8 cellular contexts compared by ENCODE assay signal in the genomic region with DNA sequence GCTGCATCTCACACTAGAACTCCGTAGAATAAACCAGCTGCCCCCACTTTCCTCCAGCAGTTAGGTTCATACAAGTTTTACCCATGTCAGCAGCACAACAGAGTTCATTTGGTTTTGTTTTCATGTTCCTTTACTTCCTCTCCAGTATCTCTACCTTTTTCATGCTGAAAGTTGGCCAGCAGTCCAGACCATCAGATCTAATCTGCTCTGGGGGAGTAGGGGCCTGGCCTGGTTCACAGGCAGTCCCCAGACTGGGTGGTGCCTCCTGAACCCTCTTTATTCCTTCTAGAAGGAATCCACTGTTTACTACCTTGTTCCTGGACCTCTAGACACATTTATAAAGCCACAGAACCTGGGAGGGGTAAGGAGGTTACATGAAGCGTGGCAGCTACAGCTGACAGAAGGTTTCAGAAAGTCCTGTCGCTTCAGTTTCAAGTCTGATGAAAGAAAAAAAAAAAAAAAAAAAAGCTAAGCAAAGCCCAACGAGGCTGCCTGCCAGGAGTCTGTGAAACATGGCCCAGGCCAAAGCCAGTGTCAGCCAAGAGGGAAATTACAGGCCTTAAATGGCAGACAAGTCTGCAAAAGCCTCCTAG.
DNase-seq lines count a peak whose midpoint lies in the region; ATAC-seq and TF ChIP-seq lines count a peak whose summit lies in the region.

No MANE protein-coding gene starts in this region.

- no peaks in the 10 kb centered on the region for H3K9me3 ChIP-seq in CD8-positive, alpha-beta T cell (ENCODE audit: low read length)

- peak overlapping the region; percentile 97 for H3K27ac Mint-ChIP-seq in CD8-positive, alpha-beta T cell
- H3K27ac Mint-ChIP-seq in activated CD8-positive, alpha-beta T cell treated with anti-CD3 and anti-CD28 coated beads, Interleukin-2, amount 10 ng/mL, durations not matched to agents 7 days and 5 days, result peak overlapping the region; percentile 99

- no peaks in the 10 kb centered on the region for H3K27me3 Mint-ChIP-seq in CD8-positive, alpha-beta T cell (ENCODE audit: low read depth)
- H3K27me3 Mint-ChIP-seq in activated CD8-positive, alpha-beta T cell treated with anti-CD3 and anti-CD28 coated beads, Interleukin-2, amount 10 ng/mL, durations not matched to agents 7 days and 5 days (ENCODE audit: low read depth), result peaks cover 3% of the 10 kb centered on the region

- no peaks in the 10 kb centered on the region for H3K36me3 ChIP-seq in CD8-positive, alpha-beta T cell (ENCODE audit: insufficient read depth, low read length)

- POLR2A ChIA-PET in CD8-positive, alpha-beta T cell (lab: Charles Lee), result interaction anchor here (0.6 to 1.8 kb wide), 4 partner anchors 11 to 186 kb away, joined by 3 to 8 read pairs (median 4); no protein-coding TSS in a partner anchor
- POLR2A ChIA-PET in activated CD8-positive, alpha-beta T cell treated with anti-CD3 and anti-CD28 coated beads, Interleukin-2, amount 10 ng/mL, durations not matched to agents 7 days and 5 days (lab: Charles Lee), result interaction anchor here (0.6 to 2.4 kb wide), 6 partner anchors 8 to 187 kb away, joined by 3 to 10 read pairs (median 3); a partner anchor contains a TSS

- no peaks in the 10 kb centered on the region for H3K9me3 Mint-ChIP-seq in CD8-positive, alpha-beta T cell
- no peaks in the 10 kb centered on the region for H3K9me3 Mint-ChIP-seq in activated CD8-positive, alpha-beta T cell treated with anti-CD3 and anti-CD28 coated beads, Interleukin-2, amount 10 ng/mL, durations not matched to agents 7 days and 5 days (ENCODE audit: insufficient read depth)

- CTCF ChIA-PET in CD8-positive, alpha-beta T cell (lab: Charles Lee), result interaction anchor here (0.6 to 0.9 kb wide), 3 partner anchors 11 to 78 kb away, joined by 3 to 4 read pairs (median 3); no protein-coding TSS in a partner anchor
- CTCF ChIA-PET in activated CD8-positive, alpha-beta T cell treated with anti-CD3 and anti-CD28 coated beads, Interleukin-2, amount 10 ng/mL, durations not matched to agents 7 days and 5 days (lab: Charles Lee), result interaction anchor here (0.6 to 2.7 kb wide), 12 partner anchors 8 to 770 kb away, joined by 3 to 13 read pairs (median 4); no protein-coding TSS in a partner anchor

- intact Hi-C loops in CD8-positive, alpha-beta T cell (cut with DNase I, micrococcal nuclease), result no loop called here

- ATAC-seq in CD8-positive, alpha-beta T cell, result peak; percentile 69
- peak; percentile 86 for ATAC-seq in GM19351 (IDR thresholded peaks at IDR 0.05; ENCODE audit: unreplicated experiment)
- peak; percentile 88 for ATAC-seq in HG03378 (IDR thresholded peaks at IDR 0.05; ENCODE audit: unreplicated experiment)
- peak; percentile 75 for ATAC-seq in activated CD8-positive, alpha-beta T cell treated with anti-CD3 and anti-CD28 coated beads, Interleukin-2, amount 10 ng/mL, durations not matched to agents 7 days and 5 days

- TF ChIP-seq CTCF in CD8-positive, alpha-beta T cell (IDR thresholded peaks at IDR 0.05), result no peak

- peak overlapping the region; percentile 13 for H3K27ac ChIP-seq in CD8-positive, alpha-beta T cell (ENCODE audit: low read depth, low read length)

- no peaks in the 10 kb centered on the region for H3K27me3 ChIP-seq in CD8-positive, alpha-beta T cell (ENCODE audit: insufficient read depth, low read length)

- peak overlapping the region; percentile 69 for H3K4me3 Mint-ChIP-seq in CD8-positive, alpha-beta T cell
- H3K4me3 Mint-ChIP-seq in activated CD8-positive, alpha-beta T cell treated with anti-CD3 and anti-CD28 coated beads, Interleukin-2, amount 10 ng/mL, durations not matched to agents 7 days and 5 days, result peak overlapping the region; percentile 67

- H3K4me1 Mint-ChIP-seq in CD8-positive, alpha-beta T cell (ENCODE audit: low read depth), result peaks cover 47% of the 10 kb centered on the region
- peaks cover 47% of the 10 kb centered on the region for H3K4me1 Mint-ChIP-seq in activated CD8-positive, alpha-beta T cell treated with anti-CD3 and anti-CD28 coated beads, Interleukin-2, amount 10 ng/mL, durations not matched to agents 7 days and 5 days (ENCODE audit: low read depth)

- DNase-seq in CD8-positive, alpha-beta T cell, result peak in 2 of 7 experiments; percentile 29 to 62
- DNase-seq in activated CD8-positive, alpha-beta T cell treated with anti-CD3 and anti-CD28 coated beads, Interleukin-2, amount 10 ng/mL, durations not matched to agents 7 days and 5 days, result peak; percentile 63
- DNase-seq in globus pallidus (ENCODE audit: low spot score) (peak; percentile 48), putamen (ENCODE audit: low spot score) (peak; percentile 30), T1000 (lab: John Stamatoyannopoulos, UW) (no peak), NCI-H69 (lab: John Stamatoyannopoulos, UW) (no peak)

- H3K4me1 ChIP-seq in CD8-positive, alpha-beta T cell (ENCODE audit: insufficient read depth, low read length), result peaks cover 32% of the 10 kb centered on the region

- no peak overlapping the region for H3K4me3 ChIP-seq in CD8-positive, alpha-beta T cell (ENCODE audit: low read depth, low read length)

- no peaks in the 10 kb centered on the region for H3K36me3 Mint-ChIP-seq in CD8-positive, alpha-beta T cell
- peaks cover 9% of the 10 kb centered on the region for H3K36me3 Mint-ChIP-seq in activated CD8-positive, alpha-beta T cell treated with anti-CD3 and anti-CD28 coated beads, Interleukin-2, amount 10 ng/mL, durations not matched to agents 7 days and 5 days (ENCODE audit: low read depth)

Comparison
In these comparisons a context has a peak if more than half of its experiments do, and no peak if none do; other contexts are left out.
1. DNase-seq: peak in activated CD8-positive, alpha-beta T cell treated with anti-CD3 and anti-CD28 coated beads, Interleukin-2, amount 10 ng/mL, durations not matched to agents 7 days and 5 days (single experiment), globus pallidus (single experiment) and putamen (single experiment); none in T1000 (single experiment) and NCI-H69 (single experiment).
2. Peak in every context shown above with its lines, with median percentiles within 50 percentile points of each other: ATAC-seq.